In genomic region chr16:10859020-10859419, GRCh38 we compare ENCODE assay signal across 23 cellular contexts. TPM values are rescaled to one million over a fixed set of nuclear protein-coding genes. Genes with fewer than 3 reads are reported as not detected.
DNase-seq lines count a peak whose midpoint lies in the region; ATAC-seq, FAIRE-seq and TF ChIP-seq lines count a peak whose summit lies in the region.
"Had no signal": no experiment of that assay in that cellular context is flagged by ENCODE, and none has a peak within 500 bp of the region (broad histone marks: within the 10 kb centered on the region; RNA-seq: fewer than 3 reads in every experiment).

No MANE protein-coding gene starts in this region.

- H3K27me3 Mint-ChIP-seq in activated CD4-positive, alpha-beta T cell treated with anti-CD3 and anti-CD28 coated beads, Interleukin-2, amount 10 ng/mL, durations not matched to agents 7 days and 5 days = peaks cover 30% of the 10 kb centered on the region
- peaks cover 27% of the 10 kb centered on the region for H3K27me3 Mint-ChIP-seq in activated CD4-positive, alpha-beta T cell treated with anti-CD3 and anti-CD28 coated beads, Interleukin-2, amount 10 ng/mL, durations not matched to agents 24 days and 14 days
- no peaks in the 10 kb centered on the region for H3K27me3 Mint-ChIP-seq in Calu3 (ENCODE audit: unreplicated experiment)
- peaks cover 0 to 8% of the 10 kb centered on the region in 2 donors for H3K27me3 Mint-ChIP-seq in natural killer cell treated with Interleukin-12 subunit alpha and Interleukin-12 subunit beta and Interleukin-15 and Interleukin-18, amount 100 ng/mL, for 72 hours

- H3K4me3 ChIP-seq in K562 = no peak overlapping the region
- H3K4me3 ChIP-seq: BLaER1 had no signal

- TF ChIP-seq EP300 in K562 (IDR thresholded peaks at IDR 0.05; ENCODE audit: low read length) = no peak

- POLR2A ChIA-PET in activated CD4-positive, alpha-beta T cell treated with anti-CD3 and anti-CD28 coated beads, Interleukin-2, amount 10 ng/mL, durations not matched to agents 7 days and 5 days (lab: Charles Lee) = no interaction called here
- POLR2A ChIA-PET in K562 (lab: Yijun Ruan, JAX) = no interaction called here
- POLR2A ChIA-PET in RWPE1 (lab: Yijun Ruan, JAX; ENCODE audit: low non-redundant PET) = no interaction called here

- no peaks in the 10 kb centered on the region for H3K79me2 ChIP-seq in K562 (ENCODE audit: control insufficient read depth, insufficient read depth, low read length)

- no peak for TF ChIP-seq CTCF in Calu3 (IDR thresholded peaks at IDR 0.05; ENCODE audit: unreplicated experiment)
- TF ChIP-seq CTCF in K562 (IDR thresholded peaks at IDR 0.05 in 2 of 3, conservative IDR thresholded peaks at IDR 0.05 in 1 of 3; ENCODE audit: insufficient read depth in 2 of 3, low read depth in 1 of 3, low read length in 3 of 3) = no peak
- no peak for TF ChIP-seq CTCF in RWPE1 (conservative IDR thresholded peaks at IDR 0.05; ENCODE audit: low read depth)

- no peak for TF ChIP-seq POLR2A in K562 (conservative IDR thresholded peaks at IDR 0.05)

- WGBS in K562 (ENCODE audit: insufficient coverage, low coverage, missing lambda C conversion rate) = no CpG with 5 or more reads among the region's 2 CpGs

- ATAC-seq in K562 (no peak), GM18873 (IDR thresholded peaks at IDR 0.05; ENCODE audit: low FRiP score, unreplicated experiment) (no peak)
- ATAC-seq in natural killer cell treated with Interleukin-12 subunit alpha and Interleukin-12 subunit beta and Interleukin-15 and Interleukin-18, amount 100 ng/mL, for 72 hours = no peak
- ATAC-seq: Panc1 had no signal

- TF ChIP-seq RAD21 in K562 (CRISPR knock-in tag; conservative IDR thresholded peaks at IDR 0.05 in 1 of 2, IDR thresholded peaks at IDR 0.05 in 1 of 2) = no peak

- no peak overlapping the region for H3K9ac ChIP-seq in K562 (ENCODE audit: insufficient read depth in 1 of 2, low read depth in 2 of 2, low read length in 2 of 2)
- H3K9ac ChIP-seq: BLaER1, KMS-11 had no signal

- no peaks in the 10 kb centered on the region for H3K9me3 ChIP-seq in K562 (replicated peaks; ENCODE audit: control insufficient read depth, insufficient read depth, low read depth, low read length)

- no peaks in the 10 kb centered on the region for H3K9me1 ChIP-seq in K562 (ENCODE audit: control insufficient read depth, insufficient read depth, low read length)

- no peak overlapping the region for H2AFZ ChIP-seq in K562 (ENCODE audit: low read depth, low read length)

- CTCF ChIA-PET in activated CD4-positive, alpha-beta T cell treated with anti-CD3 and anti-CD28 coated beads, Interleukin-2, amount 10 ng/mL, durations not matched to agents 7 days and 5 days (lab: Charles Lee) = no interaction called here
- CTCF ChIA-PET in Calu3 (lab: Charles Lee) (interaction anchor here (0.6 kb wide), 1 partner anchor 610 kb away, joined by 6 read pairs; no protein-coding TSS in a partner anchor), K562 (lab: Yijun Ruan, JAX; ENCODE audit: low intra/inter-chr PET ratio) (no interaction called here), RWPE1 (lab: Yijun Ruan, JAX) (no interaction called here)

- no peak for DNase-seq in activated CD4-positive, alpha-beta T cell treated with anti-CD3 and anti-CD28 coated beads, Interleukin-2, amount 10 ng/mL, durations not matched to agents 7 days and 5 days
- no peak for DNase-seq in activated CD4-positive, alpha-beta T cell treated with anti-CD3 and anti-CD28 coated beads, Interleukin-2, amount 10 ng/mL, durations not matched to agents 24 days and 14 days
- DNase-seq in Calu3 = no peak
- no peak for DNase-seq in K562 (ENCODE audit: extremely low read depth in 1 of 4, low spot score in 3 of 4)
- DNase-seq in natural killer cell treated with Interleukin-12 subunit alpha and Interleukin-12 subunit beta and Interleukin-15 and Interleukin-18, amount 100 ng/mL, for 72 hours (ENCODE audit: low spot score) = no peak
- no peak for DNase-seq in NK-92 treated with Interleukin-12 subunit alpha and Interleukin-12 subunit beta, amount 100 ng/mL, for 24 hours (lab: John Stamatoyannopoulos, UW)
- no peak for DNase-seq in RWPE1 (ENCODE audit: low spot score)
- DNase-seq: ACHN; CD4-positive, alpha-beta T cell; COR-L47; DMS 273 treated with DMSO at 0.1 percent for 48 hours; DND-41; NCI-H1105 treated with DMSO at 0.1 percent for 48 hours; NCI-H2029 treated with DMSO at 0.1 percent for 48 hours; NCI-H345; NCI-H524; NCI-H774 had no signal

- BruUV-seq in Calu3 (replicated peaks; lab: Mats Ljungman, UMichigan) (no TSS peak), K562 (replicated peaks; lab: Mats Ljungman, UMichigan) (no TSS peak)

- H3K9me3 Mint-ChIP-seq in activated CD4-positive, alpha-beta T cell treated with anti-CD3 and anti-CD28 coated beads, Interleukin-2, amount 10 ng/mL, durations not matched to agents 7 days and 5 days = peaks cover 5% of the 10 kb centered on the region
- peaks cover 8% of the 10 kb centered on the region for H3K9me3 Mint-ChIP-seq in activated CD4-positive, alpha-beta T cell treated with anti-CD3 and anti-CD28 coated beads, Interleukin-2, amount 10 ng/mL, durations not matched to agents 24 days and 14 days
- H3K9me3 Mint-ChIP-seq in Calu3 (ENCODE audit: low read depth, unreplicated experiment) = peaks cover 7% of the 10 kb centered on the region
- H3K9me3 Mint-ChIP-seq in natural killer cell treated with Interleukin-12 subunit alpha and Interleukin-12 subunit beta and Interleukin-15 and Interleukin-18, amount 100 ng/mL, for 72 hours = peaks cover 9% of the 10 kb centered on the region
- H3K9me3 Mint-ChIP-seq: CD4-positive, alpha-beta T cell had no signal

- H3K4me2 ChIP-seq in K562 (ENCODE audit: insufficient read depth, low read length) = no peak overlapping the region
- H3K4me2 ChIP-seq: BLaER1, KMS-11 had no signal

- H3K27me3 ChIP-seq in K562 (ENCODE audit: control insufficient read depth in 2 of 2, insufficient read depth in 2 of 2, low read length in 2 of 2) = peaks cover 13 to 32% of the 10 kb centered on the region in 2 experiments; a peak in 4 of 5 replicates
- H3K27me3 ChIP-seq: BLaER1 had no signal

- H3K4me1 ChIP-seq in K562 (replicated peaks in 1 of 2; ENCODE audit: control insufficient read depth in 2 of 2, insufficient read depth in 2 of 2, low read length in 2 of 2) = no peaks in the 10 kb centered on the region

- H4K20me1 ChIP-seq in K562 (replicated peaks; ENCODE audit: control insufficient read depth, insufficient read depth, low read length) = no peaks in the 10 kb centered on the region
- H4K20me1 ChIP-seq: BLaER1 had no signal

- in situ Hi-C loops in K562 (cut with MboI) = no loop called here

- H3K27ac Mint-ChIP-seq in activated CD4-positive, alpha-beta T cell treated with anti-CD3 and anti-CD28 coated beads, Interleukin-2, amount 10 ng/mL, durations not matched to agents 7 days and 5 days = no peak overlapping the region
- H3K27ac Mint-ChIP-seq in activated CD4-positive, alpha-beta T cell treated with anti-CD3 and anti-CD28 coated beads, Interleukin-2, amount 10 ng/mL, durations not matched to agents 24 days and 14 days = no peak overlapping the region
- H3K27ac Mint-ChIP-seq in Calu3 (ENCODE audit: unreplicated experiment) = peak overlapping the region; percentile 17
- H3K27ac Mint-ChIP-seq in natural killer cell treated with Interleukin-12 subunit alpha and Interleukin-12 subunit beta and Interleukin-15 and Interleukin-18, amount 100 ng/mL, for 72 hours = peak overlapping the region; percentile 15 to 55
- H3K27ac Mint-ChIP-seq: CD4-positive, alpha-beta T cell had no signal

- H3K27ac ChIP-seq in K562 (ENCODE audit: extremely low read depth, low read depth, low read length) (no peak overlapping the region), RWPE1 (no peak overlapping the region)
- H3K27ac ChIP-seq: 22Rv1, BLaER1, KMS-11 had no signal

- peaks cover 3% of the 10 kb centered on the region for H3K4me1 Mint-ChIP-seq in activated CD4-positive, alpha-beta T cell treated with anti-CD3 and anti-CD28 coated beads, Interleukin-2, amount 10 ng/mL, durations not matched to agents 7 days and 5 days
- peaks cover 5% of the 10 kb centered on the region for H3K4me1 Mint-ChIP-seq in activated CD4-positive, alpha-beta T cell treated with anti-CD3 and anti-CD28 coated beads, Interleukin-2, amount 10 ng/mL, durations not matched to agents 24 days and 14 days
- peaks cover 22% of the 10 kb centered on the region for H3K4me1 Mint-ChIP-seq in Calu3 (ENCODE audit: low read depth, unreplicated experiment)
- peaks cover 11 to 25% of the 10 kb centered on the region in 2 donors for H3K4me1 Mint-ChIP-seq in natural killer cell treated with Interleukin-12 subunit alpha and Interleukin-12 subunit beta and Interleukin-15 and Interleukin-18, amount 100 ng/mL, for 72 hours (ENCODE audit: low read depth in 2 of 2)

- H3K4me3 Mint-ChIP-seq in activated CD4-positive, alpha-beta T cell treated with anti-CD3 and anti-CD28 coated beads, Interleukin-2, amount 10 ng/mL, durations not matched to agents 7 days and 5 days = peak overlapping the region; percentile 10
- H3K4me3 Mint-ChIP-seq in activated CD4-positive, alpha-beta T cell treated with anti-CD3 and anti-CD28 coated beads, Interleukin-2, amount 10 ng/mL, durations not matched to agents 24 days and 14 days = no peak overlapping the region
- H3K4me3 Mint-ChIP-seq in Calu3 (ENCODE audit: low read depth, unreplicated experiment) = no peak overlapping the region
- peak overlapping the region; percentile 10 for H3K4me3 Mint-ChIP-seq in natural killer cell treated with Interleukin-12 subunit alpha and Interleukin-12 subunit beta and Interleukin-15 and Interleukin-18, amount 100 ng/mL, for 72 hours
- H3K4me3 Mint-ChIP-seq: CD4-positive, alpha-beta T cell had no signal

- no peak for FAIRE-seq in K562 (lab: Jason Lieb, UNC)

- H3K36me3 Mint-ChIP-seq in activated CD4-positive, alpha-beta T cell treated with anti-CD3 and anti-CD28 coated beads, Interleukin-2, amount 10 ng/mL, durations not matched to agents 7 days and 5 days (ENCODE audit: low read depth) = no peaks in the 10 kb centered on the region
- H3K36me3 Mint-ChIP-seq in activated CD4-positive, alpha-beta T cell treated with anti-CD3 and anti-CD28 coated beads, Interleukin-2, amount 10 ng/mL, durations not matched to agents 24 days and 14 days (ENCODE audit: low read depth) = no peaks in the 10 kb centered on the region
- H3K36me3 Mint-ChIP-seq in Calu3 (ENCODE audit: insufficient read depth, unreplicated experiment) = no peaks in the 10 kb centered on the region
- peaks cover 7% of the 10 kb centered on the region for H3K36me3 Mint-ChIP-seq in natural killer cell treated with Interleukin-12 subunit alpha and Interleukin-12 subunit beta and Interleukin-15 and Interleukin-18, amount 100 ng/mL, for 72 hours

- H3K36me3 ChIP-seq in K562 (ENCODE audit: control insufficient read depth, insufficient read depth, low read length) = no peaks in the 10 kb centered on the region
- H3K36me3 ChIP-seq: BLaER1 had no signal

- intact Hi-C loops in activated CD4-positive, alpha-beta T cell treated with anti-CD3 and anti-CD28 coated beads, Interleukin-2, amount 10 ng/mL, durations not matched to agents 24 days and 14 days (cut with micrococcal nuclease) = no loop called here
- intact Hi-C loops in Calu3 (cut with micrococcal nuclease; ENCODE audit: unreplicated experiment) (no loop called here), K562 (cut with micrococcal nuclease) (no loop called here)

RNA-seq across cellular contexts. Expression of gene CIITA, which starts 18.0 kb away (rescaled TPM):
- 10 to 100 TPM; 21.5 to 24.6 TPM for total RNA-seq in activated CD4-positive, alpha-beta T cell treated with anti-CD3 and anti-CD28 coated beads, Interleukin-2, amount 10 ng/mL, durations not matched to agents 7 days and 5 days
- total RNA-seq in activated CD4-positive, alpha-beta T cell treated with anti-CD3 and anti-CD28 coated beads, Interleukin-2, amount 10 ng/mL, durations not matched to agents 24 days and 14 days = 5.0 and 6.4 TPM in 2 replicates
- 16.3 and 22.4 TPM in 2 replicates for total RNA-seq in Calu3 (2022)
- 0.19 TPM in 1 of 2 replicates, not detected in the other for total RNA-seq in K562 (2011; cell fraction: chromatin; rRNA removed; ENCODE audit: low replicate concordance)
- total RNA-seq in K562 (2011; cell fraction: nucleolus; rRNA removed) = not detected in 2 replicates
- total RNA-seq in K562 (2011; cell fraction: nucleoplasm; rRNA removed) = 0.31 TPM in 1 of 2 replicates, not detected in the other
- not detected in 2 replicates for total RNA-seq in K562 (2014; rRNA removed)
- total RNA-seq in K562 (2014; rRNA removed; fragmentation: Illumina TruSeq; extraction: Trizol) = not detected in 2 replicates
- total RNA-seq in K562 (2015; rRNA removed; fragmentation: Illumina TruSeq; extraction: Trizol) = 0.04 and 0.11 TPM in 2 replicates
- total RNA-seq in K562 (2021) = 0.20 and 0.38 TPM in 2 replicates
- not detected in 2 replicates for polyA plus RNA-seq in K562 (2011; rRNA removed)
- not detected in 2 replicates for polyA plus RNA-seq in K562 (2011; cell fraction: cytosol; rRNA removed)
- 0.04 and 0.13 TPM in 2 replicates for polyA plus RNA-seq in K562 (2011; cell fraction: nucleus; rRNA removed)
- polyA plus RNA-seq in K562 (2012) = 0.23 and 0.25 TPM in 2 replicates
- not detected in 2 replicates for polyA plus RNA-seq in K562 (2014; fragmentation: Illumina TruSeq; extraction: Trizol)
- polyA plus RNA-seq in K562 (2014; fragmentation: Nextera tagmentation; extraction: Ambion mirVana) = under 1 TPM; 0.01 to 0.08 TPM
- 0.11 TPM in 1 of 2 replicates, not detected in the other for polyA plus RNA-seq in K562 (2014; rRNA removed)
- polyA minus RNA-seq in K562 (2011; rRNA and poly(A)+ RNA removed) = 0.06 TPM in 1 of 2 replicates, not detected in the other
- not detected in 2 replicates for polyA minus RNA-seq in K562 (2011; cell fraction: cytosol; rRNA and poly(A)+ RNA removed)
- not detected in 2 replicates for polyA minus RNA-seq in K562 (2011; cell fraction: nucleus; rRNA and poly(A)+ RNA removed)
- 100 to 1,000 TPM in 1 of 2 donors, 10 to 100 TPM in 1; 13.3 to 104 TPM for total RNA-seq in natural killer cell treated with Interleukin-12 subunit alpha and Interleukin-12 subunit beta and Interleukin-15 and Interleukin-18, amount 100 ng/mL, for 72 hours

RNA-seq across cellular contexts. Expression of gene TVP23A, which starts 40.4 kb away (rescaled TPM):
- not detected for total RNA-seq in activated CD4-positive, alpha-beta T cell treated with anti-CD3 and anti-CD28 coated beads, Interleukin-2, amount 10 ng/mL, durations not matched to agents 7 days and 5 days
- not detected in 2 replicates for total RNA-seq in activated CD4-positive, alpha-beta T cell treated with anti-CD3 and anti-CD28 coated beads, Interleukin-2, amount 10 ng/mL, durations not matched to agents 24 days and 14 days
- total RNA-seq in Calu3 (2022) = 0.21 TPM in 1 of 2 replicates, not detected in the other
- 0.63 and 1.5 TPM in 2 replicates for total RNA-seq in K562 (2011; cell fraction: chromatin; rRNA removed; ENCODE audit: low replicate concordance)
- total RNA-seq in K562 (2011; cell fraction: nucleolus; rRNA removed) = 0.39 and 1.0 TPM in 2 replicates
- 0.51 and 1.4 TPM in 2 replicates for total RNA-seq in K562 (2011; cell fraction: nucleoplasm; rRNA removed)
- total RNA-seq in K562 (2014; rRNA removed) = 0.77 TPM in 1 of 2 replicates, not detected in the other
- not detected in 2 replicates for total RNA-seq in K562 (2014; rRNA removed; fragmentation: Illumina TruSeq; extraction: Trizol)
- total RNA-seq in K562 (2015; rRNA removed; fragmentation: Illumina TruSeq; extraction: Trizol) = not detected in 2 replicates
- total RNA-seq in K562 (2021) = 0.04 and 0.09 TPM in 2 replicates
- polyA plus RNA-seq in K562 (2011; rRNA removed) = 0.36 and 1.0 TPM in 2 replicates
- polyA plus RNA-seq in K562 (2011; cell fraction: cytosol; rRNA removed) = 0.73 and 0.87 TPM in 2 replicates
- polyA plus RNA-seq in K562 (2011; cell fraction: nucleus; rRNA removed) = 0.81 and 1.9 TPM in 2 replicates
- polyA plus RNA-seq in K562 (2012) = 0.29 and 0.39 TPM in 2 replicates
- 0.11 TPM in 1 of 2 replicates, not detected in the other for polyA plus RNA-seq in K562 (2014; fragmentation: Illumina TruSeq; extraction: Trizol)
- under 1 TPM; 0.04 to 0.08 TPM for polyA plus RNA-seq in K562 (2014; fragmentation: Nextera tagmentation; extraction: Ambion mirVana)
- 0.12 TPM in 1 of 2 replicates, not detected in the other for polyA plus RNA-seq in K562 (2014; rRNA removed)
- polyA minus RNA-seq in K562 (2011; rRNA and poly(A)+ RNA removed) = 0.32 and 0.93 TPM in 2 replicates
- not detected in 2 replicates for polyA minus RNA-seq in K562 (2011; cell fraction: cytosol; rRNA and poly(A)+ RNA removed)
- 0.40 and 1.00 TPM in 2 replicates for polyA minus RNA-seq in K562 (2011; cell fraction: nucleus; rRNA and poly(A)+ RNA removed)
- total RNA-seq in natural killer cell treated with Interleukin-12 subunit alpha and Interleukin-12 subunit beta and Interleukin-15 and Interleukin-18, amount 100 ng/mL, for 72 hours = under 1 TPM in 1 of 2 donors, not detected in 1; 0.50 TPM
- total RNA-seq: CD4-positive, alpha-beta T cell; H4 had no signal

Comparison
In these comparisons a context has a peak if more than half of its experiments do, and no peak if none do; other contexts are left out.
1. H3K4me3 Mint-ChIP-seq: peak in activated CD4-positive, alpha-beta T cell treated with anti-CD3 and anti-CD28 coated beads, Interleukin-2, amount 10 ng/mL, durations not matched to agents 7 days and 5 days (single experiment) and natural killer cell treated with Interleukin-12 subunit alpha and Interleukin-12 subunit beta and Interleukin-15 and Interleukin-18, amount 100 ng/mL, for 72 hours (single experiment); none in activated CD4-positive, alpha-beta T cell treated with anti-CD3 and anti-CD28 coated beads, Interleukin-2, amount 10 ng/mL, durations not matched to agents 24 days and 14 days (single experiment) and Calu3 (single experiment).
2. H3K27ac Mint-ChIP-seq: peak in Calu3 (single experiment) and natural killer cell treated with Interleukin-12 subunit alpha and Interleukin-12 subunit beta and Interleukin-15 and Interleukin-18, amount 100 ng/mL, for 72 hours (2 of 2); none in activated CD4-positive, alpha-beta T cell treated with anti-CD3 and anti-CD28 coated beads, Interleukin-2, amount 10 ng/mL, durations not matched to agents 7 days and 5 days (single experiment) and activated CD4-positive, alpha-beta T cell treated with anti-CD3 and anti-CD28 coated beads, Interleukin-2, amount 10 ng/mL, durations not matched to agents 24 days and 14 days (single experiment).